16 cellular contexts compared by ENCODE assay signal in genomic region chr4:124144302-124144701, GRCh38.
DNase-seq lines count a peak whose midpoint lies in the region; ATAC-seq and TF ChIP-seq lines count a peak whose summit lies in the region.
"Had no signal": no experiment of that assay in that cellular context is flagged by ENCODE, and none has a peak within 500 bp of the region (broad histone marks: within the 10 kb centered on the region; RNA-seq: fewer than 3 reads in every experiment).

No MANE protein-coding gene starts in this region.

- no peak for TF ChIP-seq CTCF in chondrocyte (IDR thresholded peaks at IDR 0.05)
- no peak for TF ChIP-seq CTCF in nephron (IDR thresholded peaks at IDR 0.05; ENCODE audit: unreplicated experiment in 3 of 3)
- no peak for TF ChIP-seq CTCF in ovary (IDR thresholded peaks at IDR 0.05)

- no peak overlapping the region for H3K4me3 Mint-ChIP-seq in chondrocyte (ENCODE audit: unreplicated experiment)
- H3K4me3 Mint-ChIP-seq in nephron = peak overlapping the region in 1 of 3 experiments; percentile 26
- H3K4me3 Mint-ChIP-seq: activated naive CD8-positive, alpha-beta T cell treated with anti-CD3 and anti-CD28 coated beads, Interleukin-2, amount 10 ng/mL, durations not matched to agents 7 days and 5 days had no signal

- WGBS in ovary, 3 donors = 5 to 6% (median 6%) methylated on average over 4 of the region's 4 CpGs

- no peaks in the 10 kb centered on the region for H3K9me3 ChIP-seq in ovary
- H3K9me3 ChIP-seq: BLaER1 treated with 17β-estradiol and CSF1 and Interleukin-3, amounts not matched to agents 10 nM and 100 nM; heart right ventricle; upper lobe of left lung had no signal

- H3K27me3 Mint-ChIP-seq in chondrocyte (ENCODE audit: low read depth) (no peaks in the 10 kb centered on the region), nephron (ENCODE audit: low read depth) (no peaks in the 10 kb centered on the region)
- H3K27me3 Mint-ChIP-seq: activated naive CD8-positive, alpha-beta T cell treated with anti-CD3 and anti-CD28 coated beads, Interleukin-2, amount 10 ng/mL, durations not matched to agents 7 days and 5 days had no signal

- no peak for ATAC-seq in activated CD4-positive, CD25-positive, alpha-beta regulatory T cell treated with anti-CD3 and anti-CD28 coated beads, Interleukin-2, amount 50 U/mL, for 24 hours
- ATAC-seq: sciatic nerve had no signal

- no peak for TF ChIP-seq POLR2A in ovary (IDR thresholded peaks at IDR 0.05)

- H3K9me3 Mint-ChIP-seq in chondrocyte (ENCODE audit: low read depth) (peaks cover 3% of the 10 kb centered on the region), nephron (peaks cover 2% of the 10 kb centered on the region)
- H3K9me3 Mint-ChIP-seq: activated naive CD8-positive, alpha-beta T cell treated with anti-CD3 and anti-CD28 coated beads, Interleukin-2, amount 10 ng/mL, durations not matched to agents 7 days and 5 days had no signal

- H3K27ac ChIP-seq in ovary = no peak overlapping the region
- H3K27ac ChIP-seq: BLaER1 treated with 17β-estradiol and CSF1 and Interleukin-3, amounts not matched to agents 10 nM and 100 nM; upper lobe of left lung had no signal

- H3K27ac Mint-ChIP-seq in chondrocyte (ENCODE audit: unreplicated experiment) (peak overlapping the region; percentile 2), nephron (peak overlapping the region; percentile 77 to 88 (median 81))
- H3K27ac Mint-ChIP-seq: activated naive CD8-positive, alpha-beta T cell treated with anti-CD3 and anti-CD28 coated beads, Interleukin-2, amount 10 ng/mL, durations not matched to agents 7 days and 5 days had no signal

- DNase-seq in COLO668 (lab: John Stamatoyannopoulos, UW; ENCODE audit: unreplicated experiment) = peak; percentile 11
- DNase-seq in NCI-H2081 (lab: John Stamatoyannopoulos, UW) = peak; percentile 9 to 78
- no peak for DNase-seq in chondrocyte (ENCODE audit: low spot score)
- DNase-seq in retina = no peak
- no peak for DNase-seq in posterior vena cava (ENCODE audit: low spot score)
- DNase-seq in ovary = no peak
- DNase-seq: activated naive CD8-positive, alpha-beta T cell treated with anti-CD3 and anti-CD28 coated beads, Interleukin-2, amount 10 ng/mL, durations not matched to agents 7 days and 5 days; GOT3; heart right ventricle; mesendoderm; NCI-H2171 treated with DMSO at 0.1 percent for 48 hours; upper lobe of left lung had no signal

- H3K4me1 ChIP-seq in ovary (ENCODE audit: insufficient read depth) = peaks cover 2% of the 10 kb centered on the region
- H3K4me1 ChIP-seq: BLaER1 treated with 17β-estradiol and CSF1 and Interleukin-3, amounts not matched to agents 10 nM and 100 nM; upper lobe of left lung had no signal

- no peaks in the 10 kb centered on the region for H3K36me3 ChIP-seq in ovary
- H3K36me3 ChIP-seq: BLaER1 treated with 17β-estradiol and CSF1 and Interleukin-3, amounts not matched to agents 10 nM and 100 nM; heart right ventricle; upper lobe of left lung had no signal

- H3K4me1 Mint-ChIP-seq in chondrocyte (ENCODE audit: low read depth) (peaks cover 16% of the 10 kb centered on the region), nephron (peaks cover 40% of the 10 kb centered on the region)
- H3K4me1 Mint-ChIP-seq: activated naive CD8-positive, alpha-beta T cell treated with anti-CD3 and anti-CD28 coated beads, Interleukin-2, amount 10 ng/mL, durations not matched to agents 7 days and 5 days had no signal

- no peaks in the 10 kb centered on the region for H3K36me3 Mint-ChIP-seq in chondrocyte (ENCODE audit: low read depth)
- no peaks in the 10 kb centered on the region for H3K36me3 Mint-ChIP-seq in nephron (ENCODE audit: low read depth)
- H3K36me3 Mint-ChIP-seq: activated naive CD8-positive, alpha-beta T cell treated with anti-CD3 and anti-CD28 coated beads, Interleukin-2, amount 10 ng/mL, durations not matched to agents 7 days and 5 days had no signal

- no peak overlapping the region for H3K4me3 ChIP-seq in ovary
- H3K4me3 ChIP-seq: BLaER1 treated with 17β-estradiol and CSF1 and Interleukin-3, amounts not matched to agents 10 nM and 100 nM; heart right ventricle; upper lobe of left lung had no signal

- no peak for TF ChIP-seq EP300 in ovary (IDR thresholded peaks at IDR 0.05)

- no peaks in the 10 kb centered on the region for H3K27me3 ChIP-seq in ovary
- H3K27me3 ChIP-seq: BLaER1 treated with 17β-estradiol and CSF1 and Interleukin-3, amounts not matched to agents 10 nM and 100 nM; heart right ventricle; upper lobe of left lung had no signal

- intact Hi-C loops in posterior vena cava (cut with DNase I) (no loop called here), ovary (cut with DNase I) (no loop called here)

Comparison
In these comparisons a context has a peak if more than half of its experiments do, and no peak if none do; other contexts are left out.
1. DNase-seq: peak in COLO668 (single experiment) and NCI-H2081 (2 of 2); none in chondrocyte (single experiment), retina (single experiment), posterior vena cava (single experiment) and ovary (0 of 5).